8 cellular contexts compared by ENCODE assay signal in the genomic region with DNA sequence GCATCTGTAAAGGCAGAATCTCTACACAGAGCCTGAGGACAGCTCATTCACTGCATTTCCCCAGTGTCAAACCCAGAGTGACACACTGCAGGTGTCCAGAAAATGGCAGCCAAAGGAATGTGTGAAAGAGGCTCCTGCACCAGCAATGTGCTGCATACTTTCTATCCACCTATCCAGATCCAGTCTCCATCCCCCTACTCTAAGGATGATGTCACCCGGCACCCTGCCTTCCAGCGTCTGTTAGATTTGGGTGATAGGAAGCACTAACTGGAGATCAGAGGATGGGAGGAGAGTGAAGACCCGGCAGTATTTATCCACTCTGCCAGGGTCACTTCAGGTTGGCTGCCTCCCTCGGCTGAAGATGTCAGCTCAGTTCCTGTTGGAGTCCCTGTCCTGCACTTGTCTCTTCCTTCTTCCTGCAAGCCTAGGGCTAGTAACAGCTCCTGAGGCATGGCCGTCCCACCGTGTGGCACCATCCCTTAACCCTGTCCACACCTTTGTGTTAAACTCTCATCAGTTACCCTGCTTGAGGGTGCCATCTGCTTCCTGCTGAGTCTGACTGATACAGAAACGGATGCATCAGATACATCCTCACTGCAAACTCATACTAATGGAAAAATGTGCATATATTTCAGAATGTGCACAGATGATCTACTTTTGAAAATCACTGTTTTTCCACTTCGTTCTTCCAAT. TPM values are rescaled to one million over a fixed set of nuclear protein-coding genes. Genes with fewer than 3 reads are reported as not detected.
DNase-seq lines count a peak whose midpoint lies in the region; FAIRE-seq and TF ChIP-seq lines count a peak whose summit lies in the region.
"Had no signal": no experiment of that assay in that cellular context is flagged by ENCODE, and none has a peak within 500 bp of the region (broad histone marks: within the 10 kb centered on the region; RNA-seq: fewer than 3 reads in every experiment).

No MANE protein-coding gene starts in this region.

- H2AFZ ChIP-seq in Loucy (ENCODE audit: low read length) (peak overlapping the region; percentile 2), neural cell (ENCODE audit: low read depth, low read length) (peak overlapping the region; percentile 51)

- no peak for TF ChIP-seq CTCF in DOHH2 (IDR thresholded peaks at IDR 0.05; ENCODE audit: low read depth, low read length, poor library complexity, severe bottlenecking)
- TF ChIP-seq CTCF in Loucy (conservative IDR thresholded peaks at IDR 0.05; ENCODE audit: low read length): no peak
- no peak for TF ChIP-seq CTCF in bronchial epithelial cell (IDR thresholded peaks at IDR 0.05; ENCODE audit: insufficient read depth, low read length, severe bottlenecking)
- no peak for TF ChIP-seq CTCF in neural cell (IDR thresholded peaks at IDR 0.05; ENCODE audit: poor library complexity, severe bottlenecking)

- H3K4me3 ChIP-seq in DOHH2 (ENCODE audit: low read length): 0 out of 2 replicates have a peak overlapping the region, but pooled peaks have one; percentile 14
- no peak overlapping the region for H3K4me3 ChIP-seq in Loucy (ENCODE audit: low read length, poor library complexity, severe bottlenecking)
- H3K4me3 ChIP-seq in bronchial epithelial cell (ENCODE audit: low read depth, low read length): no peak overlapping the region
- no peak overlapping the region for H3K4me3 ChIP-seq in neural cell (ENCODE audit: low read length)
- H3K4me3 ChIP-seq: lung had no signal

- TF ChIP-seq EP300 in neural cell (conservative IDR thresholded peaks at IDR 0.05; ENCODE audit: poor library complexity, severe bottlenecking): no peak

- DNase-seq in bronchial epithelial cell (ENCODE audit: low read depth) (no peak), NCI-H526 (lab: John Stamatoyannopoulos, UW) (no peak), AML-193 (lab: John Stamatoyannopoulos, UW) (no peak), retina (no peak)

- no peaks in the 10 kb centered on the region for H4K20me1 ChIP-seq in DOHH2 (ENCODE audit: control insufficient read depth, insufficient read depth, low read depth, low read length)
- no peaks in the 10 kb centered on the region for H4K20me1 ChIP-seq in Loucy (ENCODE audit: insufficient read depth, low read length, poor library complexity, severe bottlenecking)
- no peaks in the 10 kb centered on the region for H4K20me1 ChIP-seq in neural cell (ENCODE audit: insufficient read depth)

- H3K9me2 ChIP-seq in DOHH2 (replicated peaks; ENCODE audit: control insufficient read depth, low read length) (no peaks in the 10 kb centered on the region), Loucy (replicated peaks; ENCODE audit: low read depth, low read length) (no peaks in the 10 kb centered on the region), neural cell (ENCODE audit: insufficient read depth, low read length) (no peaks in the 10 kb centered on the region)

- H3K36me3 ChIP-seq in DOHH2 (ENCODE audit: control insufficient read depth, low read length): no peaks in the 10 kb centered on the region
- H3K36me3 ChIP-seq in Loucy (ENCODE audit: insufficient read depth, low read length): no peaks in the 10 kb centered on the region
- H3K36me3 ChIP-seq in bronchial epithelial cell (ENCODE audit: control insufficient read depth, insufficient read depth, low read length): no peaks in the 10 kb centered on the region
- no peaks in the 10 kb centered on the region for H3K36me3 ChIP-seq in neural cell (ENCODE audit: insufficient read depth, low read length)

- FAIRE-seq in bronchial epithelial cell (lab: Jason Lieb, UNC): peak; percentile 43

- H3K27ac ChIP-seq in DOHH2 (ENCODE audit: low read depth, low read length): 0 out of 2 replicates have a peak overlapping the region, but pooled peaks have one; percentile 27
- peak overlapping the region; percentile 31 for H3K27ac ChIP-seq in neural cell (ENCODE audit: low read length)

- H3K9ac ChIP-seq in Loucy (ENCODE audit: low read depth, low read length, poor library complexity, severe bottlenecking): peak overlapping the region; percentile 15
- H3K9ac ChIP-seq in neural cell (ENCODE audit: low read length): peak overlapping the region; percentile 26

- no peaks in the 10 kb centered on the region for H3K9me3 ChIP-seq in DOHH2 (ENCODE audit: control insufficient read depth, insufficient read depth, low read length)
- no peaks in the 10 kb centered on the region for H3K9me3 ChIP-seq in Loucy (ENCODE audit: insufficient read depth, low read depth, low read length)
- H3K9me3 ChIP-seq in neural cell (ENCODE audit: low read length): no peaks in the 10 kb centered on the region

- H3K4me2 ChIP-seq in DOHH2 (ENCODE audit: low read length) (peak overlapping the region; percentile 55), Loucy (ENCODE audit: low read depth, low read length, poor library complexity, severe bottlenecking) (no peak overlapping the region), neural cell (ENCODE audit: low read length) (peak overlapping the region; percentile 25)

- H3K4me1 ChIP-seq in DOHH2 (ENCODE audit: control insufficient read depth, low read length): peaks cover 76% of the 10 kb centered on the region
- H3K4me1 ChIP-seq in Loucy (ENCODE audit: insufficient read depth, low read length, poor library complexity, severe bottlenecking): peaks cover 52% of the 10 kb centered on the region

- H3K79me2 ChIP-seq in DOHH2 (ENCODE audit: control insufficient read depth, low read length) (no peaks in the 10 kb centered on the region), Loucy (ENCODE audit: insufficient read depth, low read length) (no peaks in the 10 kb centered on the region), neural cell (replicated peaks; ENCODE audit: insufficient read depth, low read length) (no peaks in the 10 kb centered on the region)

- H3K27me3 ChIP-seq in DOHH2 (ENCODE audit: control insufficient read depth, low read length): no peaks in the 10 kb centered on the region
- H3K27me3 ChIP-seq in Loucy (ENCODE audit: insufficient read depth, low read length, poor library complexity, severe bottlenecking): no peaks in the 10 kb centered on the region
- no peaks in the 10 kb centered on the region for H3K27me3 ChIP-seq in bronchial epithelial cell (ENCODE audit: control insufficient read depth, insufficient read depth, low read length)
- peaks cover 4% of the 10 kb centered on the region for H3K27me3 ChIP-seq in neural cell (ENCODE audit: insufficient read depth, low read depth, low read length)

- peaks cover 19% of the 10 kb centered on the region for H3F3A ChIP-seq in DOHH2 (ENCODE audit: control insufficient read depth, insufficient read depth)
- H3F3A ChIP-seq in Loucy (ENCODE audit: low read depth): no peaks in the 10 kb centered on the region
- no peaks in the 10 kb centered on the region for H3F3A ChIP-seq in neural cell (ENCODE audit: insufficient read depth, low read length, poor library complexity, severe bottlenecking)

- TF ChIP-seq RAD21 in neural cell (conservative IDR thresholded peaks at IDR 0.05): no peak

TF ChIP-seq in neural cell, 6 proteins besides CTCF, POLR2A, EP300 and RAD21:
- TF ChIP-seq MXI1 (conservative IDR thresholded peaks at IDR 0.05; ENCODE audit: poor library complexity, severe bottlenecking): no peak
- no peak for TF ChIP-seq SMC3 (conservative IDR thresholded peaks at IDR 0.05; ENCODE audit: poor library complexity)
- no peak for TF ChIP-seq TAF1 (IDR thresholded peaks at IDR 0.05; ENCODE audit: low read depth)
- TF ChIP-seq EZH2 (IDR thresholded peaks at IDR 0.05; ENCODE audit: borderline replicate concordance, insufficient read depth, low read length, poor library complexity, severe bottlenecking): no peak
- no peak for TF ChIP-seq POLR2AphosphoS5 (IDR thresholded peaks at IDR 0.05)
- TF ChIP-seq, protein P1, sequence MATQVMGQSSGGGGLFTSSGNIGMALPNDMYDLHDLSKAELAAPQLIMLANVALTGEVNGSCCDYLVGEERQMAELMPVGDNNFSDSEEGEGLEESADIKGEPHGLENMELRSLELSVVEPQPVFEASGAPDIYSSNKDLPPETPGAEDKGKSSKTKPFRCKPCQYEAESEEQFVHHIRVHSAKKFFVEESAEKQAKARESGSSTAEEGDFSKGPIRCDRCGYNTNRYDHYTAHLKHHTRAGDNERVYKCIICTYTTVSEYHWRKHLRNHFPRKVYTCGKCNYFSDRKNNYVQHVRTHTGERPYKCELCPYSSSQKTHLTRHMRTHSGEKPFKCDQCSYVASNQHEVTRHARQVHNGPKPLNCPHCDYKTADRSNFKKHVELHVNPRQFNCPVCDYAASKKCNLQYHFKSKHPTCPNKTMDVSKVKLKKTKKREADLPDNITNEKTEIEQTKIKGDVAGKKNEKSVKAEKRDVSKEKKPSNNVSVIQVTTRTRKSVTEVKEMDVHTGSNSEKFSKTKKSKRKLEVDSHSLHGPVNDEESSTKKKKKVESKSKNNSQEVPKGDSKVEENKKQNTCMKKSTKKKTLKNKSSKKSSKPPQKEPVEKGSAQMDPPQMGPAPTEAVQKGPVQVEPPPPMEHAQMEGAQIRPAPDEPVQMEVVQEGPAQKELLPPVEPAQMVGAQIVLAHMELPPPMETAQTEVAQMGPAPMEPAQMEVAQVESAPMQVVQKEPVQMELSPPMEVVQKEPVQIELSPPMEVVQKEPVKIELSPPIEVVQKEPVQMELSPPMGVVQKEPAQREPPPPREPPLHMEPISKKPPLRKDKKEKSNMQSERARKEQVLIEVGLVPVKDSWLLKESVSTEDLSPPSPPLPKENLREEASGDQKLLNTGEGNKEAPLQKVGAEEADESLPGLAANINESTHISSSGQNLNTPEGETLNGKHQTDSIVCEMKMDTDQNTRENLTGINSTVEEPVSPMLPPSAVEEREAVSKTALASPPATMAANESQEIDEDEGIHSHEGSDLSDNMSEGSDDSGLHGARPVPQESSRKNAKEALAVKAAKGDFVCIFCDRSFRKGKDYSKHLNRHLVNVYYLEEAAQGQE (IDR thresholded peaks at IDR 0.05; ENCODE audit: borderline replicate concordance): no peak

RNA-seq across cellular contexts. Expression of a gene that starts 13.0 kb away (rescaled TPM):
- 0.77 and 1.8 TPM in 2 replicates for total RNA-seq in bronchial epithelial cell
- 2.1 and 4.5 TPM in 2 replicates for polyA plus RNA-seq in neural cell
- 3.2 and 5.0 TPM in 2 replicates for polyA minus RNA-seq in neural cell
